8 cellular contexts compared by ENCODE assay signal in genomic region chr5:132226516-132227234, GRCh38. TPM values are rescaled to one million over a fixed set of nuclear protein-coding genes. Genes with fewer than 3 reads are reported as not detected.
DNase-seq lines count a peak whose midpoint lies in the region.

No MANE protein-coding gene starts in this region.

- H3K4me3 ChIP-seq in HAP-1 = peak overlapping the region; percentile 48
- H3K4me3 ChIP-seq in iPS-11a (ENCODE audit: low read depth, low read length) = peak overlapping the region; percentile 53
- H3K4me3 ChIP-seq in skin epidermis = peak overlapping the region; percentile 66 to 91 (median 73)

- H3K9me3 ChIP-seq in HAP-1 = no peaks in the 10 kb centered on the region

- no peaks in the 10 kb centered on the region for H3K9me3 Mint-ChIP-seq in activated naive CD8-positive, alpha-beta T cell treated with anti-CD3 and anti-CD28 coated beads for 36 hours

- H3K36me3 ChIP-seq in HAP-1 (replicated peaks) = no peaks in the 10 kb centered on the region

- no peaks in the 10 kb centered on the region for H3K27me3 ChIP-seq in HAP-1 (ENCODE audit: low read depth)

- peaks cover 44% of the 10 kb centered on the region for H3K27me3 Mint-ChIP-seq in activated naive CD8-positive, alpha-beta T cell treated with anti-CD3 and anti-CD28 coated beads for 36 hours

- peaks cover 9% of the 10 kb centered on the region for H3K4me1 Mint-ChIP-seq in activated naive CD8-positive, alpha-beta T cell treated with anti-CD3 and anti-CD28 coated beads for 36 hours

- in situ Hi-C loops in HAP-1 (cut with MboI; ENCODE audit: low sequenced_read_pairs) = no loop called here

- H3K4me3 Mint-ChIP-seq in activated naive CD8-positive, alpha-beta T cell treated with anti-CD3 and anti-CD28 coated beads for 36 hours = peak overlapping the region; percentile 50

- H3K36me3 Mint-ChIP-seq in activated naive CD8-positive, alpha-beta T cell treated with anti-CD3 and anti-CD28 coated beads for 36 hours = peaks cover 4% of the 10 kb centered on the region

- peak overlapping the region in 19 of 21 experiments; percentile 70 to 94 (median 89) for H3K27ac ChIP-seq in skin epidermis

- peaks cover 15% of the 10 kb centered on the region for H3K4me1 ChIP-seq in HAP-1

- DNase-seq in HAP-1 (ENCODE audit: low spot score in 2 of 2) (no peak), HUDEP-2 (lab: John Stamatoyannopoulos, UW; ENCODE audit: unreplicated experiment in 76 of 76) (no peak), AML-193 (lab: John Stamatoyannopoulos, UW) (no peak), Ammon's horn (ENCODE audit: low spot score) (no peak)
- no peak for DNase-seq in activated naive CD8-positive, alpha-beta T cell treated with anti-CD3 and anti-CD28 coated beads for 36 hours
- no peak for DNase-seq in stimulated activated CD4-positive, alpha-beta T cell treated with anti-CD3 and anti-CD28 coated beads, Interleukin-1b, Interleukin-23, amount 100 ng/mL, for 48 hours

- no peak overlapping the region for H3K27ac Mint-ChIP-seq in activated naive CD8-positive, alpha-beta T cell treated with anti-CD3 and anti-CD28 coated beads for 36 hours

RNA-seq across cellular contexts. Expression of gene P4HA2, which starts 1.0 kb away (rescaled TPM):
- 1 to 10 TPM; 8.1 to 8.7 TPM for total RNA-seq in activated naive CD8-positive, alpha-beta T cell treated with anti-CD3 and anti-CD28 coated beads for 36 hours

RNA-seq across cellular contexts. Expression of gene PDLIM4, which starts 30.8 kb away (rescaled TPM):
- total RNA-seq in activated naive CD8-positive, alpha-beta T cell treated with anti-CD3 and anti-CD28 coated beads for 36 hours = under 1 TPM in 1 of 2 experiments, not detected in 1; 0.31 TPM
